ENCODE assay signal across 27 cellular contexts in genomic region chr20:44463466-44463865, GRCh38.
"Had no signal": no experiment of that assay in that cellular context is flagged by ENCODE, and none has a peak within 500 bp of the region (broad histone marks: within the 10 kb centered on the region; RNA-seq: fewer than 3 reads in every experiment).

No MANE protein-coding gene starts in this region.

- H3K4me1 Mint-ChIP-seq: activated CD4-positive, alpha-beta T cell treated with anti-CD3 and anti-CD28 coated beads, Interleukin-2, amount 10 ng/mL, durations not matched to agents 24 days and 14 days; activated naive CD4-positive, alpha-beta T cell treated with anti-CD3 and anti-CD28 coated beads, Interleukin-2, amount 50 U/mL, for 24 hours; activated T-helper 17 cell treated with anti-CD3 and anti-CD28 coated beads, Interleukin-2, amount 50 U/mL, for 72 hours; brain had no signal

- H3K4me3 Mint-ChIP-seq: activated CD4-positive, alpha-beta T cell treated with anti-CD3 and anti-CD28 coated beads, Interleukin-2, amount 10 ng/mL, durations not matched to agents 24 days and 14 days; activated CD8-positive, alpha-beta T cell treated with anti-CD3 and anti-CD28 coated beads for 36 hours; activated naive CD4-positive, alpha-beta T cell treated with anti-CD3 and anti-CD28 coated beads, Interleukin-2, amount 50 U/mL, for 24 hours; activated T-cell treated with anti-CD3 and anti-CD28 coated beads, Interleukin-2, amount 50 U/mL, for 72 hours; activated T-helper 17 cell treated with anti-CD3 and anti-CD28 coated beads, Interleukin-2, amount 50 U/mL, for 72 hours; brain had no signal

- ATAC-seq: activated CD8-positive, alpha-beta T cell treated with anti-CD3 and anti-CD28 coated beads for 36 hours; activated T-cell treated with anti-CD3 and anti-CD28 coated beads, Interleukin-2, amount 50 U/mL, for 72 hours; activated T-helper 17 cell treated with anti-CD3 and anti-CD28 coated beads, Interleukin-2, amount 50 U/mL, for 72 hours; K562; Right ventricle myocardium inferior had no signal

- H3K27me3 Mint-ChIP-seq: activated CD8-positive, alpha-beta T cell treated with anti-CD3 and anti-CD28 coated beads for 36 hours; activated naive CD4-positive, alpha-beta T cell treated with anti-CD3 and anti-CD28 coated beads, Interleukin-2, amount 50 U/mL, for 24 hours; activated T-helper 17 cell treated with anti-CD3 and anti-CD28 coated beads, Interleukin-2, amount 50 U/mL, for 72 hours had no signal

- H3K27ac Mint-ChIP-seq: activated CD4-positive, alpha-beta T cell treated with anti-CD3 and anti-CD28 coated beads, Interleukin-2, amount 10 ng/mL, durations not matched to agents 24 days and 14 days; activated CD8-positive, alpha-beta T cell treated with anti-CD3 and anti-CD28 coated beads for 36 hours; activated T-cell treated with anti-CD3 and anti-CD28 coated beads, Interleukin-2, amount 50 U/mL, for 72 hours; activated T-helper 17 cell treated with anti-CD3 and anti-CD28 coated beads, Interleukin-2, amount 50 U/mL, for 72 hours; brain had no signal

- H3K9me3 Mint-ChIP-seq: activated CD4-positive, alpha-beta T cell treated with anti-CD3 and anti-CD28 coated beads, Interleukin-2, amount 10 ng/mL, durations not matched to agents 24 days and 14 days; activated CD8-positive, alpha-beta T cell treated with anti-CD3 and anti-CD28 coated beads for 36 hours; activated naive CD4-positive, alpha-beta T cell treated with anti-CD3 and anti-CD28 coated beads, Interleukin-2, amount 50 U/mL, for 24 hours; activated T-cell treated with anti-CD3 and anti-CD28 coated beads, Interleukin-2, amount 50 U/mL, for 72 hours; activated T-helper 17 cell treated with anti-CD3 and anti-CD28 coated beads, Interleukin-2, amount 50 U/mL, for 72 hours; brain had no signal

- H3K4me2 ChIP-seq: PC-9 had no signal

- DNase-seq: activated CD4-positive, alpha-beta T cell treated with anti-CD3 and anti-CD28 coated beads, Interleukin-2, amount 10 ng/mL, durations not matched to agents 24 days and 14 days; activated CD4-positive, alpha-beta T cell treated with anti-CD3 and anti-CD28 coated beads, Interleukin-2, amount 50 U/mL, for 4 hours; activated CD8-positive, alpha-beta T cell treated with anti-CD3 and anti-CD28 coated beads for 36 hours; activated gamma-delta T cell; activated naive CD4-positive, alpha-beta T cell treated with Interleukin-2 at 50 U/mL for 16 hours; activated T-cell treated with anti-CD3 and anti-CD28 coated beads, Interleukin-2, amount 50 U/mL, for 1 hour; activated T-cell treated with anti-CD3 and anti-CD28 coated beads, Interleukin-2, amount 50 U/mL, for 72 hours; anterior cingulate cortex; central memory CD4-positive, alpha-beta T cell; NCI-H1105; NCI-H1417 treated with DMSO at 0.1 percent for 48 hours; NCI-H187 treated with DMSO at 0.1 percent for 48 hours; NCI-H2081; NCI-H510A; NCI-H526; NCI-H748 treated with DMSO at 0.1 percent for 48 hours; NK-92 treated with Interleukin-12 subunit alpha and Interleukin-12 subunit beta, amount 100 ng/mL, for 24 hours; PC-9; SIG-M5; T1000; WERI-Rb-1 had no signal

- H3K36me3 ChIP-seq: WERI-Rb-1 had no signal

- H2AFZ ChIP-seq: PC-9 had no signal

- H3K36me3 Mint-ChIP-seq: activated naive CD4-positive, alpha-beta T cell treated with anti-CD3 and anti-CD28 coated beads, Interleukin-2, amount 50 U/mL, for 24 hours; brain had no signal

- H3K27ac ChIP-seq: PC-9, RWPE1, WERI-Rb-1 had no signal

- H3K4me3 ChIP-seq: K562, PC-9 had no signal
